In the genomic region with DNA sequence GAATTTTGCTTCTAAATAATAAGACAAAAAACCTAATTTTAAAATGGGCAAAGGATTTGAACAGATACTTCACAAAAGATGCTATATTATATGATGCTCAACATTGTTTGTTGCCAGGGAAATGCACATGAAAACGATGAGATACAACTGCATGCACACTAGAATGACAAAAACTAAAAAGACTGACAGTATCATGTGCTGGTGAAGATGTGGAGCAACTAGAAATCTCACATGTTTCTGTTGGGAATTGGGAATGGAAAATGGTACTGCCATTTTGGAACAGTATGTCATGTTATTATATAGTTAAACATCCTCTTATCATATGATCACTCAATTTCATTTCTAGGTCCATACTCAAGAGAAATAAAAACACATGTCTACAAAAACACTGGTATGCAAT, we compare ENCODE assay signal across 33 cellular contexts.
"Had no signal": no experiment of that assay in that cellular context is flagged by ENCODE, and none has a peak within 500 bp of the region (broad histone marks: within the 10 kb centered on the region; RNA-seq: fewer than 3 reads in every experiment).

No MANE protein-coding gene starts in this region.

- H3K4me3 ChIP-seq: adrenal gland, ascending aorta, body of pancreas, cardiac muscle cell had no signal

- DNase-seq: activated effector memory CD4-positive, alpha-beta T cell treated with anti-CD3 and anti-CD28 coated beads, Interleukin-2, amount 50 U/mL, for 16 hours; activated effector memory CD4-positive, alpha-beta T cell treated with Interleukin-2 at 50 U/mL for 16 hours; activated gamma-delta T cell; activated gamma-delta T cell treated with Interleukin-2 at 50 U/mL for 16 hours; activated naive CD4-positive, alpha-beta T cell; activated naive CD4-positive, alpha-beta T cell treated with anti-CD3 and anti-CD28 coated beads for 36 hours; activated naive CD4-positive, alpha-beta T cell treated with anti-CD3 and anti-CD28 coated beads, Interleukin-2, amount 10 ng/mL, durations not matched to agents 7 days and 5 days; activated naive CD4-positive, alpha-beta T cell treated with anti-CD3 and anti-CD28 coated beads, Interleukin-2, amount 50 U/mL, for 16 hours; activated naive CD4-positive, alpha-beta T cell treated with Interleukin-2 at 50 U/mL for 16 hours; activated naive CD8-positive, alpha-beta T cell treated with anti-CD3 and anti-CD28 coated beads for 36 hours; activated naive CD8-positive, alpha-beta T cell treated with anti-CD3 and anti-CD28 coated beads, Interleukin-2, amount 10 ng/mL, durations not matched to agents 7 days and 5 days; activated naive CD8-positive, alpha-beta T cell treated with anti-CD3 and anti-CD28 coated beads, Interleukin-2, amount 50 U/mL, for 24 hours; activated T-cell treated with anti-CD3 and anti-CD28 coated beads, Interleukin-2, amount 50 U/mL, for 1 hour; activated T-cell treated with anti-CD3 and anti-CD28 coated beads, Interleukin-2, amount 50 U/mL, for 24 hours; activated T-cell treated with anti-CD3 and anti-CD28 coated beads, Interleukin-2, amount 50 U/mL, for 4 hours; activated T-cell treated with anti-CD3 and anti-CD28 coated beads, Interleukin-2, amount 50 U/mL, for 48 hours; activated T-cell treated with anti-CD3 and anti-CD28 coated beads, Interleukin-2, amount 50 U/mL, for 72 hours; adrenal gland; amniotic stem cell; amygdala; anterior cingulate cortex; aorta; body of pancreas; brain microvascular endothelial cell; caudate nucleus; central memory CD4-positive, alpha-beta T cell; cerebellar nuclear complex had no signal

- H3K27ac ChIP-seq: adrenal gland, ascending aorta, body of pancreas, brain microvascular endothelial cell, cardiac muscle cell had no signal

- H3K36me3 ChIP-seq: adrenal gland, ascending aorta, brain microvascular endothelial cell, cardiac muscle cell had no signal

- ATAC-seq: activated naive CD4-positive, alpha-beta T cell treated with anti-CD3 and anti-CD28 coated beads, Interleukin-2, amount 50 U/mL, for 72 hours; activated naive CD8-positive, alpha-beta T cell treated with anti-CD3 and anti-CD28 coated beads, Interleukin-2, amount 50 U/mL, for 24 hours; activated T-cell treated with anti-CD3 and anti-CD28 coated beads, Interleukin-2, amount 50 U/mL, for 4 hours; activated T-cell treated with anti-CD3 and anti-CD28 coated beads, Interleukin-2, amount 50 U/mL, for 72 hours; activated T-helper 17 cell treated with anti-CD3 and anti-CD28 coated beads, Interleukin-2, amount 50 U/mL, for 72 hours; body of pancreas had no signal

- H3K9me3 ChIP-seq: ascending aorta, body of pancreas had no signal

- FAIRE-seq: astrocyte, bronchial epithelial cell had no signal

- H3K27me3 ChIP-seq: adrenal gland, ascending aorta, body of pancreas, brain microvascular endothelial cell, cardiac muscle cell had no signal
